ENCODE assay signal across 21 cellular contexts in the genomic region with DNA sequence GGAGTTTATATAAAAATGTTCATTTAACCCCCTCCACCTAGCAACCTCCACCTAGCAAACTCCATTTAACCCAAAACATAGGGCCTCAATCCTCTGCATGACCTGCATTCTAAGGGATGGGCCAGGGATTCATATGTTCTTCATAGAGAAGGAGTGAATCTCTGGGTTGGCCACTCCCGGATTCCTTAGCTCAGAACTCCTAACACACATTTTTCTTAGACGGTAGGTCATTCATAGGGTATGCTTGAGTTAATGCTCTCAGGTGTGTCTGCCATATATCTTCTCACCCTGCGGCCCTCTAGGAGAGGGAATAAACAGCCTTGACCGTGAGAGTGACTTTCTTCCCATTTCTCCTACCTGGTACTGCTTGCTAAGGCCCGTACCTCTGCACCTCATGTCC.
"Had no signal": no experiment of that assay in that cellular context is flagged by ENCODE, and none has a peak within 500 bp of the region (broad histone marks: within the 10 kb centered on the region; RNA-seq: fewer than 3 reads in every experiment).

No MANE protein-coding gene starts in this region.

- H3K27me3 ChIP-seq: breast epithelium, gastroesophageal sphincter, hepatocyte, neural progenitor cell, stomach, thyroid gland had no signal

- H3K4me3 ChIP-seq: breast epithelium, gastroesophageal sphincter, hepatocyte, neural progenitor cell, stomach, thyroid gland had no signal

- H3K79me2 ChIP-seq: hepatocyte had no signal

- H3K4me1 ChIP-seq: breast epithelium, thyroid gland had no signal

- H3K9ac ChIP-seq: neural progenitor cell had no signal

- H3K27ac ChIP-seq: gastroesophageal sphincter, neural progenitor cell, stomach, thyroid gland had no signal

- H3K9me3 ChIP-seq: breast epithelium, gastroesophageal sphincter, stomach, thyroid gland had no signal

- DNase-seq: activated B cell treated with CpG ODN at 0.5 μM for 24 hours; activated CD4-positive, alpha-beta T cell treated with anti-CD3 and anti-CD28 coated beads, Interleukin-2, amount 50 U/mL, for 1 hour; activated CD8-positive, alpha-beta T cell treated with anti-CD3 and anti-CD28 coated beads for 36 hours; activated gamma-delta T cell treated with Interleukin-2 at 50 U/mL for 16 hours; activated naive CD4-positive, alpha-beta T cell treated with anti-CD3 and anti-CD28 coated beads, Interleukin-2, amount 50 U/mL, for 16 hours; activated T-cell treated with anti-CD3 and anti-CD28 coated beads, Interleukin-2, amount 50 U/mL, for 4 hours; central memory CD4-positive, alpha-beta T cell; kidney; natural killer cell; posterior cingulate gyrus; right cardiac atrium; stimulated activated CD4-positive, alpha-beta T cell treated with anti-CD3 and anti-CD28 coated beads, Interleukin-15, amount 100 ng/mL, for 24 hours; stimulated activated CD4-positive, alpha-beta T cell treated with anti-CD3 and anti-CD28 coated beads, Interleukin-2, amount 100 ng/mL, for 24 hours; stimulated activated naive B cell treated with anti-CD40 and anti-IgM and Interleukin-4, amounts not matched to agents 10 μg/mL and 1 μg/mL and 100 μg/mL, for 72 hours; stomach; T-helper 1 cell; thyroid gland had no signal

- H3K36me3 ChIP-seq: breast epithelium, gastroesophageal sphincter, neural progenitor cell, stomach, thyroid gland had no signal

- H3K4me2 ChIP-seq: hepatocyte, neural progenitor cell had no signal
